Comparison of ENCODE assay signal across 10 cellular contexts in the genomic region with DNA sequence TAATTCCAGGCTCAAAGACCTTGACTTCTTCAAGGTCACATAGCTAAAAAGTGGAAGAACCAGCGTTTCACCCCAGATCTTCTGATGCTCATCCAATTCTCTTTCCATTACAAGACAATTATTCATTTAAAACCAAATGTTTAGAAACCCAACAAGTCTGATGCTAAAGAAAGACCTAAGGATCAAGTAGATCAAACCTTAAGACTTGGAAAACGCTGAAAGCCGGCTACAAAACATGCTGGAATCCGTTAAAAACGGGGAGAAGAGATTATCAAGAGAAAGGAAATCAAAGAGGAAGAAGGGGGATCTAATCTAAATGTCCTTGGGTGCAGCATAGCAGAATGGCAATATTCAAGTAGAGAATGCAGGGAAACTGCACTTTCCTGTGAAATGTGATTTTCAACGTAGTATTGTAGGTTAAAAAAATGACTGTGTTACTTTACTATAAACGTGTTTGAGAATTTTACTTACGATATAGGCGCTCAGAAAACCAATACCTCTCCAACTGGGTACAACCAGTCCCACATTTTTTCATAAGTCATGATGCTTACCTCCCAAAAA. TPM values are rescaled to one million over a fixed set of nuclear protein-coding genes. Genes with fewer than 3 reads are reported as not detected.
A peak's percentile ranks its signal among the peaks of the same experiment; 100 is the strongest.
DNase-seq lines count a peak whose midpoint lies in the region; ATAC-seq and TF ChIP-seq lines count a peak whose summit lies in the region.
"Had no signal": no experiment of that assay in that cellular context is flagged by ENCODE, and none has a peak within 500 bp of the region (broad histone marks: within the 10 kb centered on the region; RNA-seq: fewer than 3 reads in every experiment).

No MANE protein-coding gene starts in this region.

- no peaks in the 10 kb centered on the region for H3K9me3 ChIP-seq in heart right ventricle
- no peaks in the 10 kb centered on the region for H3K9me3 ChIP-seq in uterus

- peaks cover 14% of the 10 kb centered on the region for H3K27me3 Mint-ChIP-seq in mesothelial cell of epicardium (ENCODE audit: low read depth)

- DNase-seq in heart right ventricle, result no peak
- DNase-seq in cardiac septum (ENCODE audit: low spot score), result no peak
- no peak for DNase-seq in brain microvascular endothelial cell
- DNase-seq in mesothelial cell of epicardium (ENCODE audit: low spot score in 2 of 2, unreplicated experiment in 2 of 2), result no peak
- DNase-seq in uterus, result no peak
- no peak for DNase-seq in foreskin melanocyte
- DNase-seq in NCI-H2196 treated with DMSO at 0.1 percent for 48 hours (lab: John Stamatoyannopoulos, UW; ENCODE audit: unreplicated experiment), result no peak
- DNase-seq: activated CD8-positive, alpha-beta memory T cell treated with anti-CD3 and anti-CD28 coated beads, Interleukin-2, amount 50 U/mL, for 48 hours; GF-D8 had no signal

- ATAC-seq in heart right ventricle (no peak), GM21619 (IDR thresholded peaks at IDR 0.05; ENCODE audit: unreplicated experiment) (no peak)

- no peak for TF ChIP-seq CTCF in heart right ventricle (IDR thresholded peaks at IDR 0.05)
- TF ChIP-seq CTCF in brain microvascular endothelial cell (IDR thresholded peaks at IDR 0.05; ENCODE audit: low read depth, low read length, missing control alignments), result no peak
- no peak for TF ChIP-seq CTCF in mesothelial cell of epicardium (IDR thresholded peaks at IDR 0.05; ENCODE audit: unreplicated experiment)
- no peak for TF ChIP-seq CTCF in uterus (IDR thresholded peaks at IDR 0.05)

- in situ Hi-C loops in brain microvascular endothelial cell (cut with HindIII; ENCODE audit: low pct_ligation_motif_present, low sequenced_read_pairs), result no loop called here

- peak overlapping the region; percentile 92 for H3K4me3 Mint-ChIP-seq in mesothelial cell of epicardium

- H3K36me3 Mint-ChIP-seq in mesothelial cell of epicardium, result no peaks in the 10 kb centered on the region

- H3K36me3 ChIP-seq in heart right ventricle (peaks cover 0 to 19% (median 0%) of the 10 kb centered on the region in 9 donors), brain microvascular endothelial cell (replicated peaks) (no peaks in the 10 kb centered on the region), uterus (no peaks in the 10 kb centered on the region)

- peak overlapping the region; percentile 66 for H3K27ac Mint-ChIP-seq in mesothelial cell of epicardium

- no peaks in the 10 kb centered on the region for H3K9me3 Mint-ChIP-seq in mesothelial cell of epicardium

- H3K4me1 Mint-ChIP-seq in mesothelial cell of epicardium, result peaks cover 20% of the 10 kb centered on the region

- 24% methylated on average over 9 of the region's 9 CpGs for WGBS in heart right ventricle, 2 donors

- H3K27me3 ChIP-seq in heart right ventricle (peaks cover 0 to 34% (median 0%) of the 10 kb centered on the region in 7 donors), brain microvascular endothelial cell (replicated peaks) (peaks cover 6% of the 10 kb centered on the region), uterus (no peaks in the 10 kb centered on the region)

- peaks cover 3 to 66% (median 26%) of the 10 kb centered on the region in 9 donors for H3K4me1 ChIP-seq in heart right ventricle
- H3K4me1 ChIP-seq in uterus, result peaks cover 0 to 12% of the 10 kb centered on the region in 2 donors

- peak overlapping the region; percentile 63 to 95 (median 92) for H3K27ac ChIP-seq in heart right ventricle
- no peak overlapping the region for H3K27ac ChIP-seq in brain microvascular endothelial cell
- H3K27ac ChIP-seq in uterus, result no peak overlapping the region

- intact Hi-C loops in heart right ventricle (cut with DNase I) (loop anchor here in 4 of 10 donors (5.0 to 10.0 kb wide), 5 partner anchors 34 to 791 kb away; partner anchors contain the start of gene CDC42BPB (in 1 of the 4)), cardiac septum (cut with DNase I) (loop anchor here (5.0 kb wide), 1 partner anchor 39 kb away; no protein-coding TSS in a partner anchor), uterus (cut with DNase I; ENCODE audit: low total_unique reads) (no loop called here)

- no peak for TF ChIP-seq POLR2A in uterus (IDR thresholded peaks at IDR 0.05)

- H3K4me3 ChIP-seq in heart right ventricle (peak overlapping the region; percentile 71 to 93 (median 82)), brain microvascular endothelial cell (ENCODE audit: low read depth, low read length) (peak overlapping the region; percentile 64), uterus (peak overlapping the region; percentile 52 to 92)

RNA-seq across cellular contexts. Expression of gene PPP1R13B, which starts 1.3 kb away (rescaled TPM):
- total RNA-seq in heart right ventricle (100 to 1,000 TPM in 2 of 10 donors, 10 to 100 TPM in 8; 64.8 to 124 (median 77.0) TPM), cardiac septum (67.8 TPM), mesothelial cell of epicardium (44.5 to 53.0 TPM (median 49.1 TPM) in 3 replicates), uterus (10 to 100 TPM in 3 of 4 donors, 1 to 10 TPM in 1; 5.6 to 71.6 (median 18.2) TPM)
- polyA plus RNA-seq in heart right ventricle, result 10 to 100 TPM; 21.6 to 70.2 TPM

Comparison
In these comparisons a context has a peak if more than half of its experiments do, and no peak if none do; other contexts are left out.
1. H3K27ac ChIP-seq: peak in heart right ventricle (10 of 10); none in brain microvascular endothelial cell (single experiment) and uterus (0 of 2).
2. Peak in every context shown above with its lines, with median percentiles within 50 percentile points of each other: H3K4me3 ChIP-seq.